ENCODE assay signal across 31 cellular contexts in the genomic region with DNA sequence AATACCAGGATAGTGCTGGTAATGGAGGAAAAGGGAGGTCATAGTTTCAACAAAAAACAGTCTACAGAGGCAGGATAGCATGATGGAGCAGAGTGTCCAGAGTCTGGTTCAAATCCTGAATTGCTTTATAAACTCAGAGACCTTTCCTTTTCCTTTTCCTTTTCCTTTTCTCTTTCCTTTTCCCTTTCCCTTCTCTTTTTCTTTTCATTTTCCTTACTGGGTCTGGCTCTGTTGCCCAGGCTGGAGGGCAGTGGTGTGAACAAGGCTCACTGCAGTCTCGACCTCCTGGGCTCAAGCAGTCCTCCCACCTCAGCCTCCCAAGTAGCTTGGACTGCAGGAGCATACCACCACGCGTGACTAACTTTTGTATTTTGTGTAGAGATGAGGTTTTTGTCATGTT. TPM values are rescaled to one million over a fixed set of nuclear protein-coding genes. Genes with fewer than 3 reads are reported as not detected.
"Had no signal": no experiment of that assay in that cellular context is flagged by ENCODE, and none has a peak within 500 bp of the region (broad histone marks: within the 10 kb centered on the region; RNA-seq: fewer than 3 reads in every experiment).

No MANE protein-coding gene starts in this region.

- H3K27ac Mint-ChIP-seq: activated B cell treated with CpG ODN at 0.5 μM for 24 hours; activated CD4-positive, alpha-beta memory T cell treated with anti-CD3 and anti-CD28 coated beads for 36 hours; activated naive CD8-positive, alpha-beta T cell; activated naive CD8-positive, alpha-beta T cell treated with anti-CD3 and anti-CD28 coated beads, Interleukin-2, amount 50 U/mL, for 24 hours; activated T-helper 1 cell treated with anti-CD3 and anti-CD28 coated beads, Interleukin-12 subunit alpha, Interleukin-12 subunit beta, Interleukin-2, Interleukin-4 antibody, amounts not matched to agents 30 ng/mL and 10 ng/mL and 1 ng/mL, durations not matched to agents 14 hours and 24 hours and 36 hours; brain had no signal

- H3K9me3 ChIP-seq: MG63, SJCRH30 had no signal

- H3K4me3 ChIP-seq: cardiac muscle cell, MG63, SJCRH30, SK-N-MC had no signal

- H3K27ac ChIP-seq: cardiac muscle cell, SJCRH30, SK-N-MC, VCaP had no signal

- H3K27me3 Mint-ChIP-seq: activated B cell treated with CpG ODN at 0.5 μM for 24 hours; activated CD4-positive, alpha-beta memory T cell treated with anti-CD3 and anti-CD28 coated beads for 36 hours; activated naive CD8-positive, alpha-beta T cell; activated naive CD8-positive, alpha-beta T cell treated with anti-CD3 and anti-CD28 coated beads, Interleukin-2, amount 50 U/mL, for 24 hours; brain had no signal

- H3K4me1 Mint-ChIP-seq: activated B cell treated with CpG ODN at 0.5 μM for 24 hours had no signal

- ATAC-seq: activated naive CD8-positive, alpha-beta T cell treated with anti-CD3 and anti-CD28 coated beads, Interleukin-2, amount 50 U/mL, for 24 hours; activated T-cell treated with anti-CD3 and anti-CD28 coated beads, Interleukin-2, amount 50 U/mL, for 4 hours; Panc1 had no signal

- H3K4me3 Mint-ChIP-seq: activated B cell treated with CpG ODN at 0.5 μM for 24 hours; activated CD4-positive, alpha-beta memory T cell treated with anti-CD3 and anti-CD28 coated beads for 36 hours; activated naive CD8-positive, alpha-beta T cell; activated naive CD8-positive, alpha-beta T cell treated with anti-CD3 and anti-CD28 coated beads, Interleukin-2, amount 50 U/mL, for 24 hours; activated T-cell treated with anti-CD3 and anti-CD28 coated beads, Interleukin-2, amount 50 U/mL, for 4 hours; activated T-helper 1 cell treated with anti-CD3 and anti-CD28 coated beads, Interleukin-12 subunit alpha, Interleukin-12 subunit beta, Interleukin-2, Interleukin-4 antibody, amounts not matched to agents 30 ng/mL and 10 ng/mL and 1 ng/mL, durations not matched to agents 14 hours and 24 hours and 36 hours; brain had no signal

- H3K9me3 Mint-ChIP-seq: activated B cell treated with CpG ODN at 0.5 μM for 24 hours; activated CD4-positive, alpha-beta memory T cell treated with anti-CD3 and anti-CD28 coated beads for 36 hours; activated naive CD8-positive, alpha-beta T cell treated with anti-CD3 and anti-CD28 coated beads, Interleukin-2, amount 50 U/mL, for 24 hours; activated T-cell treated with anti-CD3 and anti-CD28 coated beads, Interleukin-2, amount 50 U/mL, for 4 hours; activated T-helper 1 cell treated with anti-CD3 and anti-CD28 coated beads, Interleukin-12 subunit alpha, Interleukin-12 subunit beta, Interleukin-2, Interleukin-4 antibody, amounts not matched to agents 30 ng/mL and 10 ng/mL and 1 ng/mL, durations not matched to agents 14 hours and 24 hours and 36 hours; brain had no signal

- H3K27me3 ChIP-seq: cardiac muscle cell, MG63, SJCRH30 had no signal

- H3K4me1 ChIP-seq: SJCRH30 had no signal

- DNase-seq: activated B cell treated with CpG ODN at 0.5 μM for 24 hours; activated CD4-positive, alpha-beta memory T cell treated with anti-CD3 and anti-CD28 coated beads for 36 hours; activated CD4-positive, alpha-beta T cell treated with anti-CD3 and anti-CD28 coated beads for 4 hours; activated CD4-positive, alpha-beta T cell treated with anti-CD3 and anti-CD28 coated beads, Interleukin-2, amount 50 U/mL, for 1 hour; activated CD4-positive, CD25-positive, alpha-beta regulatory T cell treated with anti-CD3 and anti-CD28 coated beads, Interleukin-2, amount 50 U/mL, for 72 hours; activated effector memory CD4-positive, alpha-beta T cell treated with Interleukin-2 at 50 U/mL for 16 hours; activated naive CD8-positive, alpha-beta T cell treated with anti-CD3 and anti-CD28 coated beads, Interleukin-2, amount 50 U/mL, for 24 hours; activated T-cell treated with anti-CD3 and anti-CD28 coated beads, Interleukin-2, amount 50 U/mL, for 4 hours; anterior cingulate cortex; Karpas-422; KBM-7; MG63; NCI-H1048; NCI-H1436 treated with DMSO at 0.1 percent for 48 hours; NCI-H1694 treated with DMSO at 0.1 percent for 48 hours; NCI-H2029; NCI-H345; NCI-H524 treated with DMSO at 0.1 percent for 48 hours; SHP77; SJCRH30; T-helper 2 cell; T-helper 9 cell had no signal

RNA-seq across cellular contexts. Expression of a gene that starts 47.6 kb away (rescaled TPM):
- total RNA-seq: activated B cell treated with CpG ODN at 0.5 μM for 24 hours; activated CD4-positive, alpha-beta memory T cell treated with anti-CD3 and anti-CD28 coated beads for 36 hours; activated CD8-positive, alpha-beta memory T cell treated with anti-CD3 and anti-CD28 coated beads for 36 hours; activated T-cell treated with anti-CD3 and anti-CD28 coated beads, Interleukin-2, amount 50 U/mL, for 4 hours; activated T-helper 1 cell treated with anti-CD3 and anti-CD28 coated beads, Interleukin-12 subunit alpha, Interleukin-12 subunit beta, Interleukin-2, Interleukin-4 antibody, amounts not matched to agents 30 ng/mL and 10 ng/mL and 1 ng/mL, durations not matched to agents 14 hours and 24 hours and 36 hours; cardiac muscle cell; RPMI7951; SJCRH30 had no signal
